ENCODE assay signal across 8 cellular contexts in genomic region chr6:42428326-42429041, GRCh38. TPM values are rescaled to one million over a fixed set of nuclear protein-coding genes. Genes with fewer than 3 reads are reported as not detected.
DNase-seq lines count a peak whose midpoint lies in the region; ATAC-seq lines count a peak whose summit lies in the region.

No MANE protein-coding gene starts in this region.

- H3K4me3 Mint-ChIP-seq in activated CD8-positive, alpha-beta T cell treated with anti-CD3 and anti-CD28 coated beads, Interleukin-2, amount 10 ng/mL, durations not matched to agents 7 days and 5 days = no peak overlapping the region

- H3K27me3 Mint-ChIP-seq in activated CD8-positive, alpha-beta T cell treated with anti-CD3 and anti-CD28 coated beads, Interleukin-2, amount 10 ng/mL, durations not matched to agents 7 days and 5 days (ENCODE audit: low read depth) = no peaks in the 10 kb centered on the region

- CTCF ChIA-PET in activated CD8-positive, alpha-beta T cell treated with anti-CD3 and anti-CD28 coated beads, Interleukin-2, amount 10 ng/mL, durations not matched to agents 7 days and 5 days (lab: Charles Lee) = interaction anchor here (0.6 to 1.9 kb wide), 4 partner anchors 14 to 119 kb away, joined by 3 to 9 read pairs (median 7); no protein-coding TSS in a partner anchor

- H3K27ac Mint-ChIP-seq in activated CD8-positive, alpha-beta T cell treated with anti-CD3 and anti-CD28 coated beads, Interleukin-2, amount 10 ng/mL, durations not matched to agents 7 days and 5 days = peak overlapping the region; percentile 8

- peaks cover 5% of the 10 kb centered on the region for H3K9me3 Mint-ChIP-seq in activated CD8-positive, alpha-beta T cell treated with anti-CD3 and anti-CD28 coated beads, Interleukin-2, amount 10 ng/mL, durations not matched to agents 7 days and 5 days (ENCODE audit: insufficient read depth)

- intact Hi-C loops in Right ventricle myocardium superior (cut with DNase I) = no loop called here

- H3K36me3 Mint-ChIP-seq in activated CD8-positive, alpha-beta T cell treated with anti-CD3 and anti-CD28 coated beads, Interleukin-2, amount 10 ng/mL, durations not matched to agents 7 days and 5 days (ENCODE audit: low read depth) = peaks cover 26% of the 10 kb centered on the region

- POLR2A ChIA-PET in activated CD8-positive, alpha-beta T cell treated with anti-CD3 and anti-CD28 coated beads, Interleukin-2, amount 10 ng/mL, durations not matched to agents 7 days and 5 days (lab: Charles Lee) = interaction anchor here (0.6 to 1.2 kb wide), 3 partner anchors 24 to 38 kb away, joined by 3 to 4 read pairs (median 4); no protein-coding TSS in a partner anchor

- peaks cover 38% of the 10 kb centered on the region for H3K4me1 Mint-ChIP-seq in activated CD8-positive, alpha-beta T cell treated with anti-CD3 and anti-CD28 coated beads, Interleukin-2, amount 10 ng/mL, durations not matched to agents 7 days and 5 days (ENCODE audit: low read depth)

- DNase-seq in activated CD8-positive, alpha-beta T cell treated with anti-CD3 and anti-CD28 coated beads, Interleukin-2, amount 10 ng/mL, durations not matched to agents 7 days and 5 days = no peak
- peak; percentile 73 for DNase-seq in Right ventricle myocardium superior
- peak; percentile 35 for DNase-seq in stimulated activated CD8-positive, alpha-beta memory T cell treated with anti-CD3 and anti-CD28 coated beads, Interleukin-12 subunit alpha, Interleukin-12 subunit beta, amount 100 ng/mL, for 4 hours (ENCODE audit: low read depth)
- DNase-seq in NCI-H1930 (lab: John Stamatoyannopoulos, UW) = no peak
- DNase-seq in NCI-H526 (lab: John Stamatoyannopoulos, UW) = no peak
- no peak for DNase-seq in OCI-M1 (lab: John Stamatoyannopoulos, UW)
- DNase-seq in SW480 (ENCODE audit: low spot score) = no peak

- ATAC-seq in GM21723 (IDR thresholded peaks at IDR 0.05; ENCODE audit: unreplicated experiment) (peak; percentile 54), Right ventricle myocardium superior (ENCODE audit: poor library complexity) (peak; percentile 83)
- no peak for ATAC-seq in activated CD8-positive, alpha-beta T cell treated with anti-CD3 and anti-CD28 coated beads, Interleukin-2, amount 10 ng/mL, durations not matched to agents 7 days and 5 days

RNA-seq across cellular contexts. Expression of gene TRERF1, which starts 23.2 kb away (rescaled TPM):
- total RNA-seq in activated CD8-positive, alpha-beta T cell treated with anti-CD3 and anti-CD28 coated beads, Interleukin-2, amount 10 ng/mL, durations not matched to agents 7 days and 5 days = 10 to 100 TPM; 11.3 to 11.8 TPM
- total RNA-seq in Right ventricle myocardium superior = 1.5 TPM

Comparison
In these comparisons a context has a peak if more than half of its experiments do, and no peak if none do; other contexts are left out.
1. DNase-seq: peak in Right ventricle myocardium superior (single experiment) and stimulated activated CD8-positive, alpha-beta memory T cell treated with anti-CD3 and anti-CD28 coated beads, Interleukin-12 subunit alpha, Interleukin-12 subunit beta, amount 100 ng/mL, for 4 hours (single experiment); none in activated CD8-positive, alpha-beta T cell treated with anti-CD3 and anti-CD28 coated beads, Interleukin-2, amount 10 ng/mL, durations not matched to agents 7 days and 5 days (single experiment), NCI-H1930 (0 of 2), NCI-H526 (0 of 2), OCI-M1 (single experiment) and SW480 (single experiment).